ENCODE assay signal across 1 cellular context in the genomic region with DNA sequence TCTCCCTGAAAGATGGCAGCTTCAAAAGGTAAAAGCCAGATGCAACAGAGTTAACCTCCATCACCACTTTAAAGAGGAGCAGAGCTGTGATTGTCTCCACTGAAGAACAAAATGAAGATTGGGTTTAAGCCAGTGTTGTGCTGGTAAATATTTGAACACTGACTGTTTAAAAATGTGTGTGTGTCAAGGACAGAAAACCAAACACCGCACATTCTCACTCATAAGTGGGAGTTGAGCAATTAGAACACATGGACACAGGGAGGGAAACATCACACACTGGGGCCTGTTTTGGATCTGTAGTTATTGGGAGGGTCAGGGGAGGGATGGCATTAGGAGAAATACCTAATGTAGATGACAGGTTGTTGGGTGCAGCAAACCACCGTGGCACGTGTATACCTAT.
TF ChIP-seq lines count a peak whose summit lies in the region.

No MANE protein-coding gene starts in this region.

TF ChIP-seq in HepG2, 621 proteins besides CTCF, POLR2A, EP300 and RAD21 (continued from another document):
- TF ChIP-seq, protein P1, sequence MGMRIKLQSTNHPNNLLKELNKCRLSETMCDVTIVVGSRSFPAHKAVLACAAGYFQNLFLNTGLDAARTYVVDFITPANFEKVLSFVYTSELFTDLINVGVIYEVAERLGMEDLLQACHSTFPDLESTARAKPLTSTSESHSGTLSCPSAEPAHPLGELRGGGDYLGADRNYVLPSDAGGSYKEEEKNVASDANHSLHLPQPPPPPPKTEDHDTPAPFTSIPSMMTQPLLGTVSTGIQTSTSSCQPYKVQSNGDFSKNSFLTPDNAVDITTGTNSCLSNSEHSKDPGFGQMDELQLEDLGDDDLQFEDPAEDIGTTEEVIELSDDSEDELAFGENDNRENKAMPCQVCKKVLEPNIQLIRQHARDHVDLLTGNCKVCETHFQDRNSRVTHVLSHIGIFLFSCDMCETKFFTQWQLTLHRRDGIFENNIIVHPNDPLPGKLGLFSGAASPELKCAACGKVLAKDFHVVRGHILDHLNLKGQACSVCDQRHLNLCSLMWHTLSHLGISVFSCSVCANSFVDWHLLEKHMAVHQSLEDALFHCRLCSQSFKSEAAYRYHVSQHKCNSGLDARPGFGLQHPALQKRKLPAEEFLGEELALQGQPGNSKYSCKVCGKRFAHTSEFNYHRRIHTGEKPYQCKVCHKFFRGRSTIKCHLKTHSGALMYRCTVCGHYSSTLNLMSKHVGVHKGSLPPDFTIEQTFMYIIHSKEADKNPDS (CRISPR knock-in tag; IDR thresholded peaks at IDR 0.05), result no peak
- TF ChIP-seq GATAD2A (CRISPR knock-in tag; IDR thresholded peaks at IDR 0.05) (peak; percentile 47; the same call in 1 of the 2 replicates), ZNF251 (CRISPR knock-in tag; IDR thresholded peaks at IDR 0.05) (no peak), HNF4A (CRISPR knock-in tag; IDR thresholded peaks at IDR 0.05) (no peak), MIER2 (CRISPR knock-in tag; IDR thresholded peaks at IDR 0.05) (no peak), FOXO1 (CRISPR knock-in tag; IDR thresholded peaks at IDR 0.05) (no peak), ZNF12 (CRISPR knock-in tag; IDR thresholded peaks at IDR 0.05) (no peak), ZNF430 (CRISPR knock-in tag; IDR thresholded peaks at IDR 0.05) (no peak), NR2F1 (CRISPR knock-in tag; IDR thresholded peaks at IDR 0.05) (no peak), SOX13 (IDR thresholded peaks at IDR 0.05) (no peak), SOX13 (CRISPR knock-in tag; conservative IDR thresholded peaks at IDR 0.05 in 1 of 2, IDR thresholded peaks at IDR 0.05 in 1 of 2) (peak in 1 of 2 experiments; percentile 24; a peak in 1 of 4 replicates), FOSL2 (CRISPR knock-in tag; IDR thresholded peaks at IDR 0.05) (0 out of 2 replicates have a peak, but pooled peaks have one; percentile 17), KLF9 (CRISPR knock-in tag; IDR thresholded peaks at IDR 0.05; ENCODE audit: low read depth) (no peak), PLRG1 (conservative IDR thresholded peaks at IDR 0.05) (no peak), FOXM1 (CRISPR knock-in tag; IDR thresholded peaks at IDR 0.05) (no peak)
- TF ChIP-seq, protein P2, sequence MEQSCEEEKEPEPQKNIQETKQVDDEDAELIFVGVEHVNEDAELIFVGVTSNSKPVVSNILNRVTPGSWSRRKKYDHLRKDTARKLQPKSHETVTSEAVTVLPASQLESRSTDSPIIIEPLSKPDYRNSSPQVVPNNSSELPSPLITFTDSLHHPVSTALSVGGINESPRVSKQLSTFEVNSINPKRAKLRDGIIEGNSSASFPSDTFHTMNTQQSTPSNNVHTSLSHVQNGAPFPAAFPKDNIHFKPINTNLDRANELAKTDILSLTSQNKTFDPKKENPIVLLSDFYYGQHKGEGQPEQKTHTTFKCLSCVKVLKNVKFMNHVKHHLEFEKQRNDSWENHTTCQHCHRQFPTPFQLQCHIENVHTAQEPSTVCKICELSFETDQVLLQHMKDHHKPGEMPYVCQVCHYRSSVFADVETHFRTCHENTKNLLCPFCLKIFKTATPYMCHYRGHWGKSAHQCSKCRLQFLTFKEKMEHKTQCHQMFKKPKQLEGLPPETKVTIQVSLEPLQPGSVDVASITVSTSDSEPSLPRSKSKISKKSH (CRISPR knock-in tag; IDR thresholded peaks at IDR 0.05; ENCODE audit: borderline replicate concordance), result no peak
- TF ChIP-seq, protein P3, sequence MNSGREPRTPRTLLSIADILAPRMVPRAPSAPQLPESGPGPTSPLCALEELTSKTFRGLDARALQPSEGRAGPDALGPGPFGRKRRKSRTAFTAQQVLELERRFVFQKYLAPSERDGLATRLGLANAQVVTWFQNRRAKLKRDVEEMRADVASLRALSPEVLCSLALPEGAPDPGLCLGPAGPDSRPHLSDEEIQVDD (CRISPR knock-in tag; IDR thresholded peaks at IDR 0.05; ENCODE audit: borderline replicate concordance), result no peak
- TF ChIP-seq, protein P4, sequence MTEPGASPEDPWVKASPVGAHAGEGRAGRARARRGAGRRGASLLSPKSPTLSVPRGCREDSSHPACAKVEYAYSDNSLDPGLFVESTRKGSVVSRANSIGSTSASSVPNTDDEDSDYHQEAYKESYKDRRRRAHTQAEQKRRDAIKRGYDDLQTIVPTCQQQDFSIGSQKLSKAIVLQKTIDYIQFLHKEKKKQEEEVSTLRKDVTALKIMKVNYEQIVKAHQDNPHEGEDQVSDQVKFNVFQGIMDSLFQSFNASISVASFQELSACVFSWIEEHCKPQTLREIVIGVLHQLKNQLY (CRISPR knock-in tag; IDR thresholded peaks at IDR 0.05), result no peak
